Comparison of ENCODE assay signal across 22 cellular contexts in the genomic region with DNA sequence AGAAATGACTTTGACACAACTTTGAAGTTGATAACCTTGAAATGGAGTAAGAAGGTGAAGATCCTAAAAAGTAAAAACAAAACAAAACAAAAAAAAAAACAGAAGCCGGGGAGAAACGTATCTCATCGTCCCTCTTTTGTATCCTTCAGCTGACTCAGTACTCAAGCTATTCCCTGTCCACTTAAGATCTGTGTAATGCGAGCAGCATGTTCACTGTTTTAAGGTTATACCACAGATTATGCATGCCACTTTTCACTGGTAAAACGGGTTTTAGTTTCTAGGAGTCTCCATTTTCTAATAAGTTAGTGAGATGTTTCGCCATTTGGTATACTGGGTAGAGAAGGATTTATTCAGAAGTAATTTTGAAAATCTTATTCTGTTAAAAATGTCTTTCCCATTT.
DNase-seq lines count a peak whose midpoint lies in the region; ATAC-seq, FAIRE-seq and TF ChIP-seq lines count a peak whose summit lies in the region.
"Had no signal": no experiment of that assay in that cellular context is flagged by ENCODE, and none has a peak within 500 bp of the region (broad histone marks: within the 10 kb centered on the region; RNA-seq: fewer than 3 reads in every experiment).

No MANE protein-coding gene starts in this region.

- ATAC-seq in IMR-90 (ENCODE audit: low read depth) (no peak), GM19463 (IDR thresholded peaks at IDR 0.05; ENCODE audit: unreplicated experiment) (no peak)
- ATAC-seq: GM12878, HepG2 had no signal

- no peaks in the 10 kb centered on the region for H3K9me3 Mint-ChIP-seq in astrocyte (ENCODE audit: unreplicated experiment)
- H3K9me3 Mint-ChIP-seq in activated T-helper 1 cell treated with anti-CD3 and anti-CD28 coated beads, Interleukin-12 subunit alpha, Interleukin-12 subunit beta, Interleukin-2, Interleukin-4 antibody, amounts not matched to agents 30 ng/mL and 10 ng/mL and 1 ng/mL, durations not matched to agents 14 hours and 24 hours and 36 hours = no peaks in the 10 kb centered on the region

- FAIRE-seq in astrocyte (lab: Jason Lieb, UNC) = no peak
- FAIRE-seq in HTR-8/SVneo (lab: Jason Lieb, UNC) = no peak
- FAIRE-seq: GM12878, HepG2 had no signal

- WGBS in IMR-90 (ENCODE audit: extremely low coverage in 2 of 2, insufficient read length in 1 of 2), 2 experiments = no CpG with 5 or more reads among the region's 6 CpGs

- peaks cover 3 to 12% of the 10 kb centered on the region in 2 experiments; a peak in 3 of 4 replicates for H3K79me1 ChIP-seq in IMR-90 (ENCODE audit: low read depth in 1 of 2, low read length in 2 of 2)

- no peak overlapping the region for H4K5ac ChIP-seq in IMR-90 (ENCODE audit: low read depth, low read length)

- H3K9ac ChIP-seq in IMR-90 (ENCODE audit: low read depth, low read length) (no peak overlapping the region), astrocyte (ENCODE audit: low read length) (no peak overlapping the region), skeletal muscle satellite cell (ENCODE audit: low read depth, low read length) (no peak overlapping the region)
- H3K9ac ChIP-seq: GM23248 had no signal

- no peak overlapping the region for H4K91ac ChIP-seq in IMR-90 (ENCODE audit: insufficient read depth, low read depth, low read length)

- DNase-seq in IMR-90 (peak; percentile 6), astrocyte (ENCODE audit: low read depth) (peak; percentile 67), epithelial cell of esophagus (ENCODE audit: low read depth) (peak; percentile 14), HTR-8/SVneo (ENCODE audit: insufficient read length, low spot score) (no peak)
- no peak for DNase-seq in activated T-helper 1 cell treated with anti-CD3 and anti-CD28 coated beads, Interleukin-12 subunit alpha, Interleukin-12 subunit beta, Interleukin-2, Interleukin-4 antibody, amounts not matched to agents 30 ng/mL and 10 ng/mL and 1 ng/mL, durations not matched to agents 14 hours and 24 hours and 36 hours (ENCODE audit: low spot score)
- DNase-seq: BE2C, GM23248, KG1, NCI-H1105, NCI-H146, NCI-H2029, NCI-H2171, NCI-H345, NCI-H524 treated with DMSO at 0.1 percent for 48 hours, NCI-H82, Peyer's patch had no signal

- intact Hi-C loops in IMR-90 (cut with micrococcal nuclease) = no loop called here
- intact Hi-C loops in activated T-helper 1 cell treated with anti-CD3 and anti-CD28 coated beads, Interleukin-12 subunit alpha, Interleukin-12 subunit beta, Interleukin-2, Interleukin-4 antibody, amounts not matched to agents 30 ng/mL and 10 ng/mL and 1 ng/mL, durations not matched to agents 14 hours and 24 hours and 36 hours (cut with micrococcal nuclease) = no loop called here

- no peak overlapping the region for H3K4ac ChIP-seq in IMR-90 (ENCODE audit: low read depth, low read length)

- H3K27me3 ChIP-seq in IMR-90 (ENCODE audit: control insufficient read depth, insufficient read depth, low read length) (no peaks in the 10 kb centered on the region), astrocyte (ENCODE audit: insufficient read depth, low read length) (no peaks in the 10 kb centered on the region), skeletal muscle satellite cell (ENCODE audit: control insufficient read depth, insufficient read depth, low read length) (no peaks in the 10 kb centered on the region)
- H3K27me3 ChIP-seq: BE2C, Peyer's patch, SJCRH30 had no signal

- H3K4me1 ChIP-seq in IMR-90 (ENCODE audit: control insufficient read depth, insufficient read depth, low read length) (no peaks in the 10 kb centered on the region), astrocyte (ENCODE audit: insufficient read depth, low read length) (no peaks in the 10 kb centered on the region), skeletal muscle satellite cell (ENCODE audit: control insufficient read depth, insufficient read depth, low read length) (no peaks in the 10 kb centered on the region)
- H3K4me1 ChIP-seq: BE2C, Peyer's patch, SJCRH30 had no signal

- POLR2A ChIA-PET in IMR-90 (lab: Charles Lee; ENCODE audit: unreplicated experiment) = no interaction called here

- no peak overlapping the region for H2BK15ac ChIP-seq in IMR-90 (ENCODE audit: low read depth, low read length)

- no peak overlapping the region for H2AK9ac ChIP-seq in IMR-90 (replicated peaks; ENCODE audit: low read depth, low read length, poor library complexity)

- CTCF ChIA-PET in IMR-90 (lab: Yijun Ruan, JAX) = interaction anchor here (0.6 kb wide), 1 partner anchor 1300 kb away, joined by 5 read pairs; no protein-coding TSS in a partner anchor

- H3K27me3 Mint-ChIP-seq in astrocyte (ENCODE audit: low read depth, unreplicated experiment) = no peaks in the 10 kb centered on the region
- no peaks in the 10 kb centered on the region for H3K27me3 Mint-ChIP-seq in activated T-helper 1 cell treated with anti-CD3 and anti-CD28 coated beads, Interleukin-12 subunit alpha, Interleukin-12 subunit beta, Interleukin-2, Interleukin-4 antibody, amounts not matched to agents 30 ng/mL and 10 ng/mL and 1 ng/mL, durations not matched to agents 14 hours and 24 hours and 36 hours (ENCODE audit: insufficient read depth)

- no peaks in the 10 kb centered on the region for H3K79me2 ChIP-seq in astrocyte (ENCODE audit: insufficient read depth, low read length)

- H3K56ac ChIP-seq in IMR-90 (ENCODE audit: extremely low read depth, insufficient read depth, low read length) = no peak overlapping the region

- H3K18ac ChIP-seq in IMR-90 (ENCODE audit: low read depth, low read length) = no peak overlapping the region

- H3K27ac Mint-ChIP-seq in astrocyte (ENCODE audit: unreplicated experiment) = no peak overlapping the region
- no peak overlapping the region for H3K27ac Mint-ChIP-seq in activated T-helper 1 cell treated with anti-CD3 and anti-CD28 coated beads, Interleukin-12 subunit alpha, Interleukin-12 subunit beta, Interleukin-2, Interleukin-4 antibody, amounts not matched to agents 30 ng/mL and 10 ng/mL and 1 ng/mL, durations not matched to agents 14 hours and 24 hours and 36 hours

- no peak overlapping the region for H3K14ac ChIP-seq in IMR-90 (replicated peaks; ENCODE audit: low read depth, low read length)

- no peaks in the 10 kb centered on the region for H3K36me3 Mint-ChIP-seq in astrocyte (ENCODE audit: low read depth, unreplicated experiment)
- no peaks in the 10 kb centered on the region for H3K36me3 Mint-ChIP-seq in activated T-helper 1 cell treated with anti-CD3 and anti-CD28 coated beads, Interleukin-12 subunit alpha, Interleukin-12 subunit beta, Interleukin-2, Interleukin-4 antibody, amounts not matched to agents 30 ng/mL and 10 ng/mL and 1 ng/mL, durations not matched to agents 14 hours and 24 hours and 36 hours (ENCODE audit: low read depth)

- H2BK120ac ChIP-seq in IMR-90 (ENCODE audit: low read depth, low read length) = no peak overlapping the region

- no peak for TF ChIP-seq POLR2A in IMR-90 (IDR thresholded peaks at IDR 0.05; ENCODE audit: low read depth, low read length)

- no peak overlapping the region for H3K4me3 Mint-ChIP-seq in astrocyte (ENCODE audit: unreplicated experiment)
- H3K4me3 Mint-ChIP-seq in activated T-helper 1 cell treated with anti-CD3 and anti-CD28 coated beads, Interleukin-12 subunit alpha, Interleukin-12 subunit beta, Interleukin-2, Interleukin-4 antibody, amounts not matched to agents 30 ng/mL and 10 ng/mL and 1 ng/mL, durations not matched to agents 14 hours and 24 hours and 36 hours = no peak overlapping the region

- no peak overlapping the region for H3K4me2 ChIP-seq in IMR-90 (ENCODE audit: low read depth, low read length)
- peak overlapping the region; percentile 65 for H3K4me2 ChIP-seq in astrocyte (ENCODE audit: low read length)
- peak overlapping the region; percentile 63 for H3K4me2 ChIP-seq in skeletal muscle satellite cell (ENCODE audit: low read length)

- no peak for TF ChIP-seq RAD21 in IMR-90 (IDR thresholded peaks at IDR 0.05; ENCODE audit: low read length)

- H3K27ac ChIP-seq in IMR-90 (ENCODE audit: insufficient read depth, low read length) (no peak overlapping the region), astrocyte (ENCODE audit: low read depth, low read length) (no peak overlapping the region)
- H3K27ac ChIP-seq: GM23248, Peyer's patch, SJCRH30 had no signal

- H4K8ac ChIP-seq in IMR-90 (ENCODE audit: low read depth in 2 of 2, low read length in 2 of 2) = no peak overlapping the region

- no peak overlapping the region for H2AK5ac ChIP-seq in IMR-90 (ENCODE audit: low read depth, low read length)

- H2BK20ac ChIP-seq in IMR-90 (ENCODE audit: low read depth, low read length) = no peak overlapping the region

- H4K20me1 ChIP-seq in IMR-90 (ENCODE audit: insufficient read depth, low read length) (0 out of 2 replicates have a peak, but pooled peaks cover 4% of the 10 kb centered on the region), astrocyte (ENCODE audit: insufficient read depth, low read length) (peaks cover 8% of the 10 kb centered on the region)

- no peak overlapping the region for H2AFZ ChIP-seq in IMR-90 (replicated peaks; ENCODE audit: low read length, poor library complexity)
- no peak overlapping the region for H2AFZ ChIP-seq in astrocyte (ENCODE audit: low read depth, low read length)
- H2AFZ ChIP-seq: GM23248 had no signal

- in situ Hi-C loops in IMR-90 (cut with MboI; ENCODE audit: low sequenced_read_pairs) = no loop called here

- H3K23ac ChIP-seq in IMR-90 (ENCODE audit: low read depth, low read length) = no peak overlapping the region

- H3K9me1 ChIP-seq in IMR-90 (ENCODE audit: insufficient read depth, low read length) = no peaks in the 10 kb centered on the region

- no peaks in the 10 kb centered on the region for H3K9me3 ChIP-seq in IMR-90 (ENCODE audit: control insufficient read depth, insufficient read depth, low read length)
- no peaks in the 10 kb centered on the region for H3K9me3 ChIP-seq in astrocyte (ENCODE audit: insufficient read depth, low read depth, low read length)
- no peaks in the 10 kb centered on the region for H3K9me3 ChIP-seq in skeletal muscle satellite cell (replicated peaks; ENCODE audit: low read length)
- H3K9me3 ChIP-seq: BE2C, HAP-1, Peyer's patch, SJCRH30 had no signal

- H3K4me3 ChIP-seq in IMR-90 (ENCODE audit: insufficient read depth, low read depth, low read length) = no peak overlapping the region
- no peak overlapping the region for H3K4me3 ChIP-seq in astrocyte (ENCODE audit: insufficient read depth, low read depth, low read length)
- no peak overlapping the region for H3K4me3 ChIP-seq in epithelial cell of esophagus (ENCODE audit: low read length)
- H3K4me3 ChIP-seq in skeletal muscle satellite cell (ENCODE audit: low read length) = no peak overlapping the region
- H3K4me3 ChIP-seq: GM12878, GM23248, HAP-1, Peyer's patch, SJCRH30 had no signal

- dilution Hi-C loops in IMR-90 (cut with HindIII; ENCODE audit: low sequenced_read_pairs, unreplicated experiment) = no loop called here

- no peak overlapping the region for H2BK5ac ChIP-seq in IMR-90 (ENCODE audit: low read depth, low read length, poor library complexity, severe bottlenecking)

- no peaks in the 10 kb centered on the region for H3K36me3 ChIP-seq in IMR-90 (ENCODE audit: control insufficient read depth, insufficient read depth, low read length)
- no peaks in the 10 kb centered on the region for H3K36me3 ChIP-seq in astrocyte (ENCODE audit: insufficient read depth, low read length)
- no peaks in the 10 kb centered on the region for H3K36me3 ChIP-seq in skeletal muscle satellite cell (ENCODE audit: insufficient read depth, low read length)
- H3K36me3 ChIP-seq: BE2C, HAP-1, Peyer's patch, SJCRH30 had no signal

- H3K4me1 Mint-ChIP-seq in astrocyte (ENCODE audit: low read depth, unreplicated experiment) = peaks cover 18% of the 10 kb centered on the region
- no peaks in the 10 kb centered on the region for H3K4me1 Mint-ChIP-seq in activated T-helper 1 cell treated with anti-CD3 and anti-CD28 coated beads, Interleukin-12 subunit alpha, Interleukin-12 subunit beta, Interleukin-2, Interleukin-4 antibody, amounts not matched to agents 30 ng/mL and 10 ng/mL and 1 ng/mL, durations not matched to agents 14 hours and 24 hours and 36 hours (ENCODE audit: low read depth)

- no TSS peak for BruUV-seq in IMR-90 (replicated peaks; lab: Mats Ljungman, UMichigan)

- TF ChIP-seq CTCF in IMR-90 (conservative IDR thresholded peaks at IDR 0.05; ENCODE audit: low read depth, low read length) (no peak), astrocyte (IDR thresholded peaks at IDR 0.05; ENCODE audit: insufficient read depth, low read depth, low read length) (no peak), epithelial cell of esophagus (IDR thresholded peaks at IDR 0.05; ENCODE audit: insufficient read depth, low read depth, low read length, missing control alignments) (no peak)

Comparison
In these comparisons a context has a peak if more than half of its experiments do, and no peak if none do; other contexts are left out.
1. DNase-seq: peak in IMR-90 (single experiment), astrocyte (single experiment) and epithelial cell of esophagus (single experiment); none in HTR-8/SVneo (single experiment) and activated T-helper 1 cell treated with anti-CD3 and anti-CD28 coated beads, Interleukin-12 subunit alpha, Interleukin-12 subunit beta, Interleukin-2, Interleukin-4 antibody, amounts not matched to agents 30 ng/mL and 10 ng/mL and 1 ng/mL, durations not matched to agents 14 hours and 24 hours and 36 hours (single experiment).